25 cellular contexts compared by ENCODE assay signal in the genomic region with DNA sequence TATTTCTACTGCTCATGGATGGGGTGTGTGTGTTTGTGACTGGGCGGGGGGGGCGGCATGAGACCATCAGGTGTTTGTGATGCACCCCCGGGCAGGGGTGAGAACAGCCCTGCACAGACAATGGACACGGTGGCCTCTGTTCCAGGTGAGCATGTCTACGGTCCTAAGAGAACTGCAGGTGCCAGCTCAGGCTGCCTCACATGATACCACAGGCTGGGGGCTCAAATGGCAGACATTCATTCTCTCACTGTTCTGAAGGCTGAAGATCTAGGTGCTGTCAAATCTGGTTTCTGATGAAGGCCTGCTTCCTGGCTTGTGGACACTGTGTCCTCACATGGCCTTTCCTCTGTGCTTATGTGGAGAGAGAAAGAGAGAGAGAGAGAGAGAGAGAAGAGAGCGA. TPM values are rescaled to one million over a fixed set of nuclear protein-coding genes. Genes with fewer than 3 reads are reported as not detected.
"Had no signal": no experiment of that assay in that cellular context is flagged by ENCODE, and none has a peak within 500 bp of the region (broad histone marks: within the 10 kb centered on the region; RNA-seq: fewer than 3 reads in every experiment).

No MANE protein-coding gene starts in this region.

- H2AFZ ChIP-seq: hepatocyte had no signal

- H3K27me3 ChIP-seq: gastrocnemius medialis, hepatocyte, ovary, right lobe of liver, tibial nerve, upper lobe of left lung, uterus had no signal

- H3K4me1 ChIP-seq: gastrocnemius medialis, right lobe of liver, uterus had no signal

- H3K27ac ChIP-seq: gastrocnemius medialis, heart left ventricle, hepatocyte, ovary, right lobe of liver, thoracic aorta, tibial nerve, upper lobe of left lung, uterus had no signal

- DNase-seq: cortex of kidney; effector memory CD8-positive, alpha-beta T cell; gastrocnemius medialis; heart left ventricle; kidney; mesendoderm; midbrain; naive thymus-derived CD8-positive, alpha-beta T cell; nephron progenitor cell; nucleus accumbens; ovary; posterior cingulate gyrus; small intestine; stimulated activated CD4-positive, alpha-beta T cell treated with anti-CD3 and anti-CD28 coated beads, Interleukin-15, amount 100 ng/mL, for 24 hours; stimulated activated CD4-positive, alpha-beta T cell treated with anti-CD3 and anti-CD28 coated beads, Interleukin-2, amount 100 ng/mL, for 48 hours; stimulated activated naive B cell treated with anti-CD40 and anti-IgM and Interleukin-4, amounts not matched to agents 10 μg/mL and 1 μg/mL and 100 μg/mL, for 72 hours; upper lobe of left lung; uterus had no signal

- H3K4me3 ChIP-seq: gastrocnemius medialis, heart left ventricle, hepatocyte, ovary, right lobe of liver, thoracic aorta, tibial nerve, upper lobe of left lung, uterus had no signal

- H3K4me2 ChIP-seq: hepatocyte had no signal

- H3K9me3 ChIP-seq: gastrocnemius medialis, heart left ventricle, ovary, right lobe of liver, thoracic aorta, tibial nerve, upper lobe of left lung, uterus had no signal

- ATAC-seq: effector memory CD8-positive, alpha-beta T cell; gastrocnemius medialis; left lobe of liver; naive thymus-derived CD8-positive, alpha-beta T cell; right lobe of liver; stimulated activated naive B cell treated with anti-CD40 and anti-IgM and Interleukin-4, amounts not matched to agents 10 μg/mL and 1 μg/mL and 100 μg/mL, for 72 hours had no signal

- H3K36me3 ChIP-seq: gastrocnemius medialis, heart left ventricle, ovary, right lobe of liver, thoracic aorta, tibial nerve, upper lobe of left lung, uterus had no signal

RNA-seq across cellular contexts. Expression of a gene that starts 42.3 kb away (rescaled TPM):
- total RNA-seq: gastrocnemius medialis; glomerular endothelial cell; heart left ventricle; left lobe of liver; naive thymus-derived CD8-positive, alpha-beta T cell; pulmonary artery endothelial cell; right lobe of liver had no signal
- polyA plus RNA-seq: naive thymus-derived CD8-positive, alpha-beta T cell had no signal
